In genomic region chr22:37121887-37122591, GRCh38 we compare ENCODE assay signal across 8 cellular contexts. TPM values are rescaled to one million over a fixed set of nuclear protein-coding genes. Genes with fewer than 3 reads are reported as not detected.
DNase-seq lines count a peak whose midpoint lies in the region; ATAC-seq, FAIRE-seq and TF ChIP-seq lines count a peak whose summit lies in the region.

No MANE protein-coding gene starts in this region.

- no peaks in the 10 kb centered on the region for H3K27me3 ChIP-seq in CD4-positive, alpha-beta memory T cell (ENCODE audit: insufficient read depth, low read length)
- no peaks in the 10 kb centered on the region for H3K27me3 ChIP-seq in effector memory CD4-positive, alpha-beta T cell (replicated peaks; ENCODE audit: control insufficient read depth, insufficient read depth, low read length, poor library complexity, severe bottlenecking)

- CTCF ChIA-PET in CD4-positive, alpha-beta memory T cell (lab: Charles Lee; ENCODE audit: partially characterized antibody), result interaction anchor here (1.0 to 5.9 kb wide), 13 partner anchors 10 to 266 kb away, joined by 3 to 55 read pairs (median 7); partner anchors contain the start of gene IL2RB

- no peak for FAIRE-seq in HTR-8/SVneo (lab: Jason Lieb, UNC)

- H3K9me3 ChIP-seq in CD4-positive, alpha-beta memory T cell (ENCODE audit: control insufficient read depth in 1 of 2, low read length in 2 of 2), result no peaks in the 10 kb centered on the region
- H3K9me3 ChIP-seq in effector memory CD4-positive, alpha-beta T cell (ENCODE audit: control insufficient read depth, low read length), result no peaks in the 10 kb centered on the region

- no peaks in the 10 kb centered on the region for H3K36me3 ChIP-seq in CD4-positive, alpha-beta memory T cell (ENCODE audit: insufficient read depth, low read length)
- H3K36me3 ChIP-seq in effector memory CD4-positive, alpha-beta T cell (ENCODE audit: control insufficient read depth, insufficient read depth, low read length), result peaks cover 8% of the 10 kb centered on the region

- ATAC-seq in GM21367 (IDR thresholded peaks at IDR 0.05; ENCODE audit: unreplicated experiment), result peak; percentile 58

- H3K27ac Mint-ChIP-seq in CD4-positive, alpha-beta memory T cell, result peak overlapping the region; percentile 98 to 100 (median 99)
- H3K27ac Mint-ChIP-seq in mesothelial cell of epicardium, result no peak overlapping the region

- peaks cover 0 to 5% (median 0%) of the 10 kb centered on the region in 8 donors for H3K9me3 Mint-ChIP-seq in CD4-positive, alpha-beta memory T cell
- H3K9me3 Mint-ChIP-seq in mesothelial cell of epicardium, result no peaks in the 10 kb centered on the region

- POLR2A ChIA-PET in CD4-positive, alpha-beta memory T cell (lab: Charles Lee; ENCODE audit: partially characterized antibody), result interaction anchor here (0.6 to 10.4 kb wide), 28 partner anchors 9 to 592 kb away, joined by 3 to 217 read pairs (median 7); partner anchors contain the start of genes C1QTNF6, IFT27, IL2RB and KCTD17

- peak; percentile 92 to 99 (median 95) for DNase-seq in CD4-positive, alpha-beta memory T cell
- DNase-seq in HTR-8/SVneo (ENCODE audit: insufficient read length, low spot score) (peak; percentile 54), mesothelial cell of epicardium (ENCODE audit: low spot score in 2 of 2, unreplicated experiment in 2 of 2) (no peak), NCI-H146 (lab: John Stamatoyannopoulos, UW) (no peak)
- peak; percentile 72 to 95 for DNase-seq in activated CD4-positive, alpha-beta T cell treated with anti-CD3 and anti-CD28 coated beads, Interleukin-2, amount 50 U/mL, for 24 hours (ENCODE audit: low read depth in 1 of 2, low spot score in 1 of 2)
- DNase-seq in effector memory CD4-positive, alpha-beta T cell, result peak; percentile 91 to 95 (median 91)
- DNase-seq in stimulated activated CD4-positive, alpha-beta T cell treated with anti-CD3 and anti-CD28 coated beads, Interleukin-2, amount 100 ng/mL, for 24 hours, result peak; percentile 89 to 92

- H3K4me1 ChIP-seq in CD4-positive, alpha-beta memory T cell (ENCODE audit: insufficient read depth, low read length), result peaks cover 58% of the 10 kb centered on the region
- H3K4me1 ChIP-seq in effector memory CD4-positive, alpha-beta T cell (ENCODE audit: control insufficient read depth, insufficient read depth, low read length, poor library complexity, severe bottlenecking), result peaks cover 31% of the 10 kb centered on the region

- intact Hi-C loops in CD4-positive, alpha-beta memory T cell (cut with micrococcal nuclease), result loop anchor here (1.0 kb wide), 6 partner anchors 28 to 77 kb away; no protein-coding TSS in a partner anchor

- peaks cover 4 to 17% of the 10 kb centered on the region in 2 donors for H3K36me3 Mint-ChIP-seq in CD4-positive, alpha-beta memory T cell
- no peaks in the 10 kb centered on the region for H3K36me3 Mint-ChIP-seq in mesothelial cell of epicardium

- H3K27ac ChIP-seq in CD4-positive, alpha-beta memory T cell (ENCODE audit: low read depth, low read length), result peak overlapping the region; percentile 98
- peak overlapping the region; percentile 99 for H3K27ac ChIP-seq in effector memory CD4-positive, alpha-beta T cell (ENCODE audit: insufficient read depth, low read length, poor library complexity, severe bottlenecking)

- H3K4me1 Mint-ChIP-seq in CD4-positive, alpha-beta memory T cell, result peaks cover 39 to 75% (median 54%) of the 10 kb centered on the region in 4 donors
- peaks cover 2% of the 10 kb centered on the region for H3K4me1 Mint-ChIP-seq in mesothelial cell of epicardium

- peak overlapping the region in 1 of 2 donors; percentile 36 for H3K4me3 ChIP-seq in CD4-positive, alpha-beta memory T cell (ENCODE audit: low read length in 2 of 2)
- H3K4me3 ChIP-seq in effector memory CD4-positive, alpha-beta T cell (ENCODE audit: insufficient read depth, low read depth, low read length, poor library complexity, severe bottlenecking), result peak overlapping the region; percentile 41

- no peaks in the 10 kb centered on the region for H3K27me3 Mint-ChIP-seq in CD4-positive, alpha-beta memory T cell
- no peaks in the 10 kb centered on the region for H3K27me3 Mint-ChIP-seq in mesothelial cell of epicardium (ENCODE audit: low read depth)

- TF ChIP-seq CTCF in mesothelial cell of epicardium (IDR thresholded peaks at IDR 0.05; ENCODE audit: unreplicated experiment), result no peak

- peak overlapping the region; percentile 76 to 90 (median 84) for H3K4me3 Mint-ChIP-seq in CD4-positive, alpha-beta memory T cell
- H3K4me3 Mint-ChIP-seq in mesothelial cell of epicardium, result no peak overlapping the region

RNA-seq across cellular contexts. Expression of gene TMPRSS6, which starts 12.5 kb away (rescaled TPM):
- under 1 TPM; 0.61 to 0.90 TPM for total RNA-seq in CD4-positive, alpha-beta memory T cell
- not detected for polyA plus RNA-seq in CD4-positive, alpha-beta memory T cell
- total RNA-seq in mesothelial cell of epicardium, result 0.18 to 0.47 TPM in 2 of 3 replicates, not detected in the other

RNA-seq across cellular contexts. Expression of gene IL2RB, which starts 27.7 kb away (rescaled TPM):
- total RNA-seq in CD4-positive, alpha-beta memory T cell, result 10 to 100 TPM; 55.4 to 63.8 TPM
- 100 to 1,000 TPM in 1 of 2 donors, 10 to 100 TPM in 1; 37.6 to 107 TPM for polyA plus RNA-seq in CD4-positive, alpha-beta memory T cell
- total RNA-seq in mesothelial cell of epicardium, result 1.6 to 2.1 TPM (median 1.7 TPM) in 3 replicates

Comparison
In these comparisons a context has a peak if more than half of its experiments do, and no peak if none do; other contexts are left out.
1. DNase-seq: peak in CD4-positive, alpha-beta memory T cell (5 of 5), HTR-8/SVneo (single experiment), activated CD4-positive, alpha-beta T cell treated with anti-CD3 and anti-CD28 coated beads, Interleukin-2, amount 50 U/mL, for 24 hours (2 of 2), effector memory CD4-positive, alpha-beta T cell (3 of 3) and stimulated activated CD4-positive, alpha-beta T cell treated with anti-CD3 and anti-CD28 coated beads, Interleukin-2, amount 100 ng/mL, for 24 hours (2 of 2); none in mesothelial cell of epicardium (0 of 2) and NCI-H146 (single experiment).
2. RNA of gene IL2RB, which starts 27.7 kb away (total RNA-seq): 55.4 to 63.8 TPM in CD4-positive, alpha-beta memory T cell; 1.6 to 2.1 TPM in mesothelial cell of epicardium; every median in the first group is over 10 times any median in the second.